Comparison of ENCODE assay signal across 21 cellular contexts in the genomic region with DNA sequence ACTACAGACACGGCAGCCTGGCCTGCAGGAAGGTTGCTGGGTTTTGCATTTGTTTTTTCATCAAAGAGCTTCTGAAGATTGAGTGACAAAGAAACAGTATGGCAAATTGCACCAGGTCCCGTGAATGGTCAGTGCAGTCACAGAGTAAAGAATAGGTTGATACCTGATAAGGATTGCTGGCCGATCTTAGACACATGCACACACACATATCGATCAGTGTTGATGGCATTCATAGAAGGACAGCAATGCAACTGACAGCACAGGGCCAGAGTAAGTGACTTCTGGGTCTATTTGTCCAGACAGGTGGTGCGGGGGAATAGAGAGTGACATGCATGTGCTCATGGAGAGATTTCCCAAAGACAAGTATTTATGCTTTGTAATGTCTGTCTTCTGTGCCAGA. TPM values are rescaled to one million over a fixed set of nuclear protein-coding genes. Genes with fewer than 3 reads are reported as not detected.
DNase-seq lines count a peak whose midpoint lies in the region; ATAC-seq, FAIRE-seq and TF ChIP-seq lines count a peak whose summit lies in the region.
"Had no signal": no experiment of that assay in that cellular context is flagged by ENCODE, and none has a peak within 500 bp of the region (broad histone marks: within the 10 kb centered on the region; RNA-seq: fewer than 3 reads in every experiment).

No MANE protein-coding gene starts in this region.

- H3K79me2 ChIP-seq in trophoblast cell (ENCODE audit: control insufficient read depth, insufficient read depth, low read length, poor library complexity): no peaks in the 10 kb centered on the region

- intact Hi-C loops in esophagus muscularis mucosa (cut with DNase I): no loop called here
- intact Hi-C loops in right lobe of liver (cut with DNase I): no loop called here

- no peak overlapping the region for H3K9ac ChIP-seq in trophoblast cell (ENCODE audit: low read length)

- no peak overlapping the region for H4K8ac ChIP-seq in trophoblast cell (ENCODE audit: low read depth, low read length)

- TF ChIP-seq CTCF in esophagus muscularis mucosa (IDR thresholded peaks at IDR 0.05) (no peak), right lobe of liver (IDR thresholded peaks at IDR 0.05) (no peak)

- H3K27ac ChIP-seq in esophagus muscularis mucosa (replicated peaks in 1 of 4): peak overlapping the region; percentile 80 to 98 (median 90)
- no peak overlapping the region for H3K27ac ChIP-seq in right lobe of liver
- H3K27ac ChIP-seq in trophoblast cell (ENCODE audit: low read depth, low read length): no peak overlapping the region
- H3K27ac ChIP-seq: HL-60 had no signal

- TF ChIP-seq EP300 in esophagus muscularis mucosa (IDR thresholded peaks at IDR 0.05): no peak

- no peak overlapping the region for H4K91ac ChIP-seq in trophoblast cell (ENCODE audit: low read depth, low read length)

- H2BK120ac ChIP-seq in trophoblast cell (ENCODE audit: insufficient read depth, low read length, poor library complexity): no peak overlapping the region

- H3K4me2 ChIP-seq in trophoblast cell (ENCODE audit: low read length): no peak overlapping the region

- no peak overlapping the region for H2AK5ac ChIP-seq in trophoblast cell (ENCODE audit: low read length)

- no peak overlapping the region for H2BK12ac ChIP-seq in trophoblast cell (ENCODE audit: low read length)

- H3K36me3 ChIP-seq in esophagus muscularis mucosa (peaks cover 20 to 86% (median 69%) of the 10 kb centered on the region in 4 donors), right lobe of liver (no peaks in the 10 kb centered on the region), trophoblast cell (ENCODE audit: control insufficient read depth in 1 of 2, insufficient read depth in 2 of 2, low read length in 2 of 2) (peaks cover 17 to 45% of the 10 kb centered on the region in 2 experiments)

- no peak for FAIRE-seq in GM12892 (lab: Jason Lieb, UNC)
- FAIRE-seq: A204.1, D721Med, G401.6, GM12891, GM19239, H54 had no signal

- no peak overlapping the region for H2AFZ ChIP-seq in trophoblast cell (ENCODE audit: insufficient read depth, low read length, poor library complexity)

- H3K4ac ChIP-seq in trophoblast cell (ENCODE audit: low read depth, low read length): no peak overlapping the region

- H3K4me1 ChIP-seq in esophagus muscularis mucosa (peaks cover 11 to 100% (median 100%) of the 10 kb centered on the region in 4 donors), right lobe of liver (peaks cover 0 to 28% (median 8%) of the 10 kb centered on the region in 4 donors), trophoblast cell (ENCODE audit: control insufficient read depth in 1 of 2, insufficient read depth in 2 of 2, low read length in 2 of 2) (peaks cover 11 to 16% of the 10 kb centered on the region in 2 experiments)

- H4K12ac ChIP-seq in trophoblast cell (ENCODE audit: low read depth, low read length): no peak overlapping the region

- no peak overlapping the region for H2BK5ac ChIP-seq in trophoblast cell (ENCODE audit: low read depth, low read length, poor library complexity)

- H3K23ac ChIP-seq in trophoblast cell (ENCODE audit: low read length): no peak overlapping the region

- H3K4me3 ChIP-seq in esophagus muscularis mucosa (no peak overlapping the region), right lobe of liver (no peak overlapping the region), trophoblast cell (ENCODE audit: low read depth, low read length) (no peak overlapping the region)

- no peaks in the 10 kb centered on the region for H3K9me3 ChIP-seq in esophagus muscularis mucosa
- H3K9me3 ChIP-seq in right lobe of liver: no peaks in the 10 kb centered on the region
- no peaks in the 10 kb centered on the region for H3K9me3 ChIP-seq in trophoblast cell (ENCODE audit: insufficient read depth, low read depth, low read length)

- WGBS in esophagus muscularis mucosa: 83% methylated on average over 5 of the region's 5 CpGs
- 47% methylated on average over 5 of the region's 5 CpGs for WGBS in right lobe of liver (ENCODE audit: insufficient coverage, low coverage, low lambda C conversion rate, missing lambda C conversion rate)
- WGBS in trophoblast cell (ENCODE audit: extremely low coverage, insufficient coverage, insufficient read length): no CpG with 5 or more reads among the region's 5 CpGs

- ATAC-seq in right lobe of liver (peak; percentile 23 to 50 (median 41)), GM21825 (IDR thresholded peaks at IDR 0.05; ENCODE audit: unreplicated experiment) (no peak)
- ATAC-seq: CD8-positive, alpha-beta T cell; HCT116 had no signal

- H3K18ac ChIP-seq in trophoblast cell (ENCODE audit: low read length): peak overlapping the region; percentile 15

- H3K14ac ChIP-seq in trophoblast cell (ENCODE audit: low read length): no peak overlapping the region

- no peaks in the 10 kb centered on the region for H3K27me3 ChIP-seq in esophagus muscularis mucosa
- H3K27me3 ChIP-seq in right lobe of liver: no peaks in the 10 kb centered on the region
- H3K27me3 ChIP-seq in trophoblast cell (ENCODE audit: insufficient read depth, low read length): no peaks in the 10 kb centered on the region

- TF ChIP-seq POLR2A in esophagus muscularis mucosa (IDR thresholded peaks at IDR 0.05; ENCODE audit: low read depth) (no peak), right lobe of liver (IDR thresholded peaks at IDR 0.05) (no peak), GM12892 (IDR thresholded peaks at IDR 0.05; ENCODE audit: low read depth, low read length) (no peak)

- DNase-seq in esophagus muscularis mucosa (ENCODE audit: extremely low spot score) (no peak), right lobe of liver (no peak), trophoblast cell (no peak), GM12892 (ENCODE audit: insufficient read length) (no peak), ACHN (no peak), NCI-H2081 (lab: John Stamatoyannopoulos, UW) (no peak)
- DNase-seq: CD8-positive, alpha-beta T cell; COR-L47; DMS153; DMS79 treated with DMSO at 0.1 percent for 48 hours; EL; IMR-90 had no signal

- H3K79me1 ChIP-seq in trophoblast cell (ENCODE audit: low read length): no peaks in the 10 kb centered on the region

- in situ Hi-C loops in ACHN (cut with HindIII; ENCODE audit: low pct_ligation_motif_present, low pct_unique_long_range_greater_than_20kb, low sequenced_read_pairs): no loop called here

RNA-seq across cellular contexts. Expression of gene NRP2, which starts 42.8 kb away (rescaled TPM):
- total RNA-seq in esophagus muscularis mucosa: 100 to 1,000 TPM; 195 to 440 (median 314) TPM
- 10 to 100 TPM in 3 of 6 experiments, 1 to 10 TPM in 3; 5.5 to 23.7 (median 8.6) TPM for total RNA-seq in right lobe of liver
- polyA plus RNA-seq in trophoblast cell (2013): 51.2 and 55.2 TPM in 2 replicates
- polyA plus RNA-seq in GM12892 (2012; ENCODE audit: missing spikeins): 1.1 TPM
- total RNA-seq: CD8-positive, alpha-beta T cell had no signal

Comparison
In these comparisons a context has a peak if more than half of its experiments do, and no peak if none do; other contexts are left out.
1. H3K27ac ChIP-seq: peak in esophagus muscularis mucosa (4 of 4); none in right lobe of liver (0 of 3) and trophoblast cell (single experiment).
2. RNA of gene NRP2, which starts 42.8 kb away (total RNA-seq): 195 to 440 TPM in esophagus muscularis mucosa; 5.5 to 23.7 TPM in right lobe of liver; every median in the first group is over 4 times any median in the second.